ENCODE assay signal across 21 cellular contexts in the genomic region with DNA sequence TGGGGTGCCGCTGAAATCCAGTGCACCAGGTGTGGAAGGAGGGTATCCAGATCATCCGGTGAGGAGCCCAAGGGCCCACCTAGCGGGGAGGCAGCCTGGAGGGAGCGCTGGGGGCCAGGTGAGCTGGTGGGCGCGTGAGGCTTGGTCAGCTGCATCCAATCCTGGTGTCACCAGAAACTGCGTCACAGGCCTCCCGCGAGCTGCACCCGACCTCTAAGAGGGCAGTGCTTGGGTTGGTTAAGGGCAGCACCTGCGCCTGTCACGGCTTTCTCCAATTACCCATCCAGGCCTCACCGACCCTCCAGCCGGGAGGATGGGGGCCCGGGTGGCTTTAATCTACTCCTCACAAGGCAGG. TPM values are rescaled to one million over a fixed set of nuclear protein-coding genes. Genes with fewer than 3 reads are reported as not detected.
"Had no signal": no experiment of that assay in that cellular context is flagged by ENCODE, and none has a peak within 500 bp of the region (broad histone marks: within the 10 kb centered on the region; RNA-seq: fewer than 3 reads in every experiment).

No MANE protein-coding gene starts in this region.

- H3K27me3 Mint-ChIP-seq: stimulated activated naive CD8-positive, alpha-beta T cell treated with anti-CD3 and anti-CD28 coated beads, Interleukin-15, amount 100 ng/mL, for 72 hours had no signal

- H3K9me3 ChIP-seq: thoracic aorta, transverse colon had no signal

- H3K36me3 ChIP-seq: gastroesophageal sphincter, thoracic aorta, transverse colon had no signal

- H3K4me1 Mint-ChIP-seq: naive thymus-derived CD4-positive, alpha-beta T cell; stimulated activated naive B cell treated with anti-CD40 and anti-IgM and Interleukin-4, amounts not matched to agents 10 μg/mL and 1 μg/mL and 100 μg/mL, for 72 hours; stimulated activated naive CD8-positive, alpha-beta T cell treated with anti-CD3 and anti-CD28 coated beads, Interleukin-15, amount 100 ng/mL, for 72 hours had no signal

- ATAC-seq: esophagus mucosa; gastroesophageal sphincter; sciatic nerve; stimulated activated naive B cell treated with anti-CD40 and anti-IgM and Interleukin-4, amounts not matched to agents 10 μg/mL and 1 μg/mL and 100 μg/mL, for 72 hours; stimulated activated naive CD8-positive, alpha-beta T cell treated with anti-CD3 and anti-CD28 coated beads, Interleukin-15, amount 100 ng/mL, for 72 hours had no signal

- H3K4me3 Mint-ChIP-seq: stimulated activated naive B cell treated with anti-CD40 and anti-IgM and Interleukin-4, amounts not matched to agents 10 μg/mL and 1 μg/mL and 100 μg/mL, for 72 hours; stimulated activated naive CD8-positive, alpha-beta T cell treated with anti-CD3 and anti-CD28 coated beads, Interleukin-15, amount 100 ng/mL, for 72 hours had no signal

- H3K27ac ChIP-seq: gastroesophageal sphincter, skin epidermis, thoracic aorta, transverse colon had no signal

- DNase-seq: effector memory CD4-positive, alpha-beta T cell; kidney; mesendoderm; naive thymus-derived CD4-positive, alpha-beta T cell; stimulated activated CD4-positive, alpha-beta T cell treated with anti-CD3 and anti-CD28 coated beads, Interleukin-2, amount 100 ng/mL, for 24 hours; stimulated activated CD4-positive, alpha-beta T cell treated with anti-CD3 and anti-CD28 coated beads, Interleukin-4, amount 100 ng/mL, for 4 hours; stimulated activated naive B cell treated with anti-CD40 and anti-IgM and Interleukin-4, amounts not matched to agents 10 μg/mL and 1 μg/mL and 100 μg/mL, for 72 hours; stimulated activated naive CD8-positive, alpha-beta T cell treated with anti-CD3 and anti-CD28 coated beads, Interleukin-15, amount 100 ng/mL, for 72 hours; transverse colon had no signal

- H3K4me1 ChIP-seq: gastroesophageal sphincter, transverse colon had no signal

- H3K36me3 Mint-ChIP-seq: naive thymus-derived CD4-positive, alpha-beta T cell; stimulated activated naive B cell treated with anti-CD40 and anti-IgM and Interleukin-4, amounts not matched to agents 10 μg/mL and 1 μg/mL and 100 μg/mL, for 72 hours had no signal

- H3K27me3 ChIP-seq: gastroesophageal sphincter, transverse colon had no signal

- H3K4me3 ChIP-seq: gastroesophageal sphincter, skin epidermis, thoracic aorta, transverse colon had no signal

- H3K27ac Mint-ChIP-seq: naive thymus-derived CD4-positive, alpha-beta T cell; stimulated activated naive B cell treated with anti-CD40 and anti-IgM and Interleukin-4, amounts not matched to agents 10 μg/mL and 1 μg/mL and 100 μg/mL, for 72 hours; stimulated activated naive CD8-positive, alpha-beta T cell treated with anti-CD3 and anti-CD28 coated beads, Interleukin-15, amount 100 ng/mL, for 72 hours had no signal

- H3K9me3 Mint-ChIP-seq: naive thymus-derived CD4-positive, alpha-beta T cell; stimulated activated naive B cell treated with anti-CD40 and anti-IgM and Interleukin-4, amounts not matched to agents 10 μg/mL and 1 μg/mL and 100 μg/mL, for 72 hours; stimulated activated naive CD8-positive, alpha-beta T cell treated with anti-CD3 and anti-CD28 coated beads, Interleukin-15, amount 100 ng/mL, for 72 hours had no signal

RNA-seq across cellular contexts. Expression of gene RNF17, which starts 0.3 kb away (rescaled TPM):
- total RNA-seq: esophagus mucosa, fibroblast of lung, kidney, mononuclear cell, osteocyte, pulmonary artery endothelial cell, sciatic nerve, thoracic aorta, transverse colon, urinary bladder had no signal
- polyA plus RNA-seq: fibroblast of lung, liver, neural cell had no signal
